ENCODE assay signal across 8 cellular contexts in genomic region chr12:14454098-14454907, GRCh38.
DNase-seq lines count a peak whose midpoint lies in the region; ATAC-seq, FAIRE-seq and TF ChIP-seq lines count a peak whose summit lies in the region.

No MANE protein-coding gene starts in this region.

- no peak for TF ChIP-seq CTCF in HEK293 (tag by site-specific recombination; IDR thresholded peaks at IDR 0.05)

- DNase-seq in Right ventricle myocardium inferior (ENCODE audit: missing footprints) (no peak), Right ventricle myocardium superior (no peak), NCI-H446 treated with DMSO at 0.1 percent for 48 hours (lab: John Stamatoyannopoulos, UW) (peak; percentile 43), iPS DF 6.9 (ENCODE audit: low read depth, low spot score) (peak; percentile 61), urothelium cell line (ENCODE audit: low spot score) (peak; percentile 46)
- peak; percentile 28 for DNase-seq in activated T-helper 2 cell treated with anti-CD3 and anti-CD28 coated beads, Interferon-gamma antibody, Interleukin-2, Interleukin-4, amounts not matched to agents 10 μg/mL and 5 μg/mL and 100 μg/mL, durations not matched to agents 14 hours and 24 hours and 36 hours (ENCODE audit: low spot score)

- H3K4me3 Mint-ChIP-seq in activated T-helper 2 cell treated with anti-CD3 and anti-CD28 coated beads, Interferon-gamma antibody, Interleukin-2, Interleukin-4, amounts not matched to agents 10 μg/mL and 5 μg/mL and 100 μg/mL, durations not matched to agents 14 hours and 24 hours and 36 hours (ENCODE audit: low read depth): no peak overlapping the region

- ATAC-seq in Right ventricle myocardium inferior (peak; percentile 42), Right ventricle myocardium superior (ENCODE audit: poor library complexity) (no peak), HG03571 (IDR thresholded peaks at IDR 0.05; ENCODE audit: unreplicated experiment) (no peak)

- H3K27me3 Mint-ChIP-seq in activated T-helper 2 cell treated with anti-CD3 and anti-CD28 coated beads, Interferon-gamma antibody, Interleukin-2, Interleukin-4, amounts not matched to agents 10 μg/mL and 5 μg/mL and 100 μg/mL, durations not matched to agents 14 hours and 24 hours and 36 hours (ENCODE audit: low read depth): no peaks in the 10 kb centered on the region

- H3K9me3 ChIP-seq in HEK293 (ENCODE audit: control insufficient read depth, insufficient read depth, low read depth, low read length) (no peaks in the 10 kb centered on the region), iPS DF 6.9 (ENCODE audit: control insufficient read depth, insufficient read depth, low read length) (no peaks in the 10 kb centered on the region)

- H3K27me3 ChIP-seq in iPS DF 6.9 (ENCODE audit: control insufficient read depth, insufficient read depth, low read length): no peaks in the 10 kb centered on the region

- no CpG with 5 or more reads among the region's 2 CpGs for WGBS in iPS DF 6.9 (ENCODE audit: insufficient coverage, insufficient read length)

- intact Hi-C loops in Right ventricle myocardium inferior (cut with DNase I): no loop called here
- intact Hi-C loops in Right ventricle myocardium superior (cut with DNase I): no loop called here
- intact Hi-C loops in activated T-helper 2 cell treated with anti-CD3 and anti-CD28 coated beads, Interferon-gamma antibody, Interleukin-2, Interleukin-4, amounts not matched to agents 10 μg/mL and 5 μg/mL and 100 μg/mL, durations not matched to agents 14 hours and 24 hours and 36 hours (cut with micrococcal nuclease): loop anchor here (1.0 to 5.0 kb wide), 4 partner anchors 37 to 215 kb away; no protein-coding TSS in a partner anchor

- H3K27ac Mint-ChIP-seq in activated T-helper 2 cell treated with anti-CD3 and anti-CD28 coated beads, Interferon-gamma antibody, Interleukin-2, Interleukin-4, amounts not matched to agents 10 μg/mL and 5 μg/mL and 100 μg/mL, durations not matched to agents 14 hours and 24 hours and 36 hours: peak overlapping the region; percentile 83

- peaks cover 73% of the 10 kb centered on the region for H3K36me3 Mint-ChIP-seq in activated T-helper 2 cell treated with anti-CD3 and anti-CD28 coated beads, Interferon-gamma antibody, Interleukin-2, Interleukin-4, amounts not matched to agents 10 μg/mL and 5 μg/mL and 100 μg/mL, durations not matched to agents 14 hours and 24 hours and 36 hours (ENCODE audit: low read depth)

- FAIRE-seq in urothelium cell line (lab: Jason Lieb, UNC): peak; percentile 68

- POLR2A ChIA-PET in HEK293 (lab: Yijun Ruan, JAX): interaction anchor here (1.6 kb wide), 1 partner anchor 89 kb away, joined by 4 read pairs; the partner anchor contains the start of gene ATF7IP

- H3K9me3 Mint-ChIP-seq in activated T-helper 2 cell treated with anti-CD3 and anti-CD28 coated beads, Interferon-gamma antibody, Interleukin-2, Interleukin-4, amounts not matched to agents 10 μg/mL and 5 μg/mL and 100 μg/mL, durations not matched to agents 14 hours and 24 hours and 36 hours: peaks cover 27% of the 10 kb centered on the region

- H3K4me3 ChIP-seq in HEK293 (ENCODE audit: low read depth, low read length) (no peak overlapping the region), iPS DF 6.9 (ENCODE audit: low read length) (no peak overlapping the region)

- peaks cover 49% of the 10 kb centered on the region for H3K4me1 Mint-ChIP-seq in activated T-helper 2 cell treated with anti-CD3 and anti-CD28 coated beads, Interferon-gamma antibody, Interleukin-2, Interleukin-4, amounts not matched to agents 10 μg/mL and 5 μg/mL and 100 μg/mL, durations not matched to agents 14 hours and 24 hours and 36 hours (ENCODE audit: low read depth)

- H3K27ac ChIP-seq in HEK293 (ENCODE audit: extremely low read depth, low read depth, low read length) (no peak overlapping the region), iPS DF 6.9 (ENCODE audit: low read length) (no peak overlapping the region)

- H3K36me3 ChIP-seq in HEK293 (ENCODE audit: control insufficient read depth in 2 of 2, insufficient read depth in 1 of 2, low read length in 2 of 2) (peaks cover 14 to 42% of the 10 kb centered on the region in 2 experiments), iPS DF 6.9 (ENCODE audit: control insufficient read depth, insufficient read depth, low read length) (no peaks in the 10 kb centered on the region; the same call in 1 of the 2 replicates)

- CTCF ChIA-PET in HEK293 (lab: Yijun Ruan, JAX): interaction anchor here (0.6 to 3.4 kb wide), 19 partner anchors 9 to 270 kb away, joined by 3 to 29 read pairs (median 4); partner anchors contain the start of gene ATF7IP

- H3K4me1 ChIP-seq in HEK293 (ENCODE audit: control insufficient read depth, insufficient read depth, low read length) (no peaks in the 10 kb centered on the region), iPS DF 6.9 (ENCODE audit: control insufficient read depth, insufficient read depth, low read length) (no peaks in the 10 kb centered on the region; the same call in 1 of the 2 replicates)

TF ChIP-seq in HEK293, 187 proteins besides CTCF, POLR2A, EP300 and RAD21:
- TF ChIP-seq ZNF121 (tag by site-specific recombination; IDR thresholded peaks at IDR 0.05) (no peak), ZNF654 (tag by site-specific recombination; IDR thresholded peaks at IDR 0.05; ENCODE audit: low read depth) (peak; percentile 54)

Comparison
In these comparisons a context has a peak if more than half of its experiments do, and no peak if none do; other contexts are left out.
1. DNase-seq: peak in NCI-H446 treated with DMSO at 0.1 percent for 48 hours (single experiment), activated T-helper 2 cell treated with anti-CD3 and anti-CD28 coated beads, Interferon-gamma antibody, Interleukin-2, Interleukin-4, amounts not matched to agents 10 μg/mL and 5 μg/mL and 100 μg/mL, durations not matched to agents 14 hours and 24 hours and 36 hours (single experiment), iPS DF 6.9 (single experiment) and urothelium cell line (single experiment); none in Right ventricle myocardium inferior (single experiment) and Right ventricle myocardium superior (single experiment).